ENCODE assay signal across 8 cellular contexts in the genomic region with DNA sequence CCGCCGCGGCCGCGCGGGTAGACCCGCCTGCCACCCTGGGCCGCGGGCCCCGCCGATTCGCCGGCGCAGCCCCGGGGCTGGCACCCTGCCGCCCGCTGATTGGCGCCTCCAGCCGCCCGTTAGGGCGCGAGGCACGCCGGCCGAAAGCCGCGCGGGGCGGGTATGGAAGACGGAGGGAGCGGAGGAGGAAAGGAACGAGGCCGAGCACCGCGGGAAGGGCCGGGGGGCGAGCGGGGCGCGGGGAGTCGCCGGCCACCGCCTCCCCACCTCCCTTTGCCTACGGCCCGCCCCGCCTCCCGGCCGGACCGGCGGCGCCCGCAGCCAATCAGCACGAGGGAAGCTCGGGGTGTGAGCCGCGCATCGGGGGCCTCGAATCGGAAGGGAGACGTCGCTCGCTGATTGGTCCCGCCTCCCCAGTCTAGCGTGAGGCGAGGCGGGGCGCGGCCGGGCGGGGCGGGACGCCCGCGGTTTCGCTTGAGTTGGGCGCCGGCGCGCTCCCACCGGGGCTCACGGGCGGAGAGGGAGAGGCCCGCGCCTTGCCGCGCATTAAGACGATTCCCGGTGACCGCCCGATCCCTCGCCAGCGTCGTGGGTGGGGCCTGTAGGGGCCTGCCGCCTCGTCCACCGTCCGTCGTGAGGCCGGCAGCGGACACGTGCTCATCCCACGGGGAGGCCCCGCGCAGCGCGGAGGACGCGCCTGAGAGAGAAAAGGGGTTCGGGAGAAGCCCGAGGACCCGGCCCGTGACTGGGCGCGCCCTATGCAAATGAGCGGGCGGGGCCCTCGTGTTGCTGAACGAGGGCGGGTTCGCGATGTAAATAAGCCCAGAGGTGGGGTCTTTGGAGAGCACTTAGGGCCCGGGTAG. TPM values are rescaled to one million over a fixed set of nuclear protein-coding genes. Genes with fewer than 3 reads are reported as not detected.
DNase-seq lines count a peak whose midpoint lies in the region; ATAC-seq and TF ChIP-seq lines count a peak whose summit lies in the region.

No MANE protein-coding gene starts in this region.

- DNase-seq in GM13976 (ENCODE audit: low spot score) (peak; percentile 94), NCI-H1436 treated with DMSO at 0.1 percent for 48 hours (lab: John Stamatoyannopoulos, UW) (peak; percentile 57), T follicular helper cell (ENCODE audit: low read depth) (peak; percentile 92), amniotic epithelial cell (ENCODE audit: low read depth) (peak; percentile 94), left cardiac atrium (peak; percentile 98), progenitor cell of endocrine pancreas (ENCODE audit: low spot score, unreplicated experiment) (peak; percentile 89), ureter (ENCODE audit: low spot score) (peak; percentile 97)

- peaks cover 29% of the 10 kb centered on the region for H3K4me1 Mint-ChIP-seq in progenitor cell of endocrine pancreas (ENCODE audit: low read depth)

- peak overlapping the region; percentile 95 for H3K27ac Mint-ChIP-seq in progenitor cell of endocrine pancreas

- in situ Hi-C loops in GM13976 (cut with MboI; ENCODE audit: low sequenced_read_pairs, unreplicated experiment) = no loop called here

- no peak for TF ChIP-seq CTCF in GM13976 (IDR thresholded peaks at IDR 0.05; ENCODE audit: borderline replicate concordance, control extremely low read depth, extremely low read depth, insufficient read depth, missing control alignments)
- TF ChIP-seq CTCF in progenitor cell of endocrine pancreas (IDR thresholded peaks at IDR 0.05; ENCODE audit: unreplicated experiment) = no peak

- peak overlapping the region; percentile 69 for H3K4me3 Mint-ChIP-seq in progenitor cell of endocrine pancreas (ENCODE audit: low read depth)

- intact Hi-C loops in left cardiac atrium (cut with DNase I) = no loop called here

- no peaks in the 10 kb centered on the region for H3K36me3 Mint-ChIP-seq in progenitor cell of endocrine pancreas (ENCODE audit: insufficient read depth)

- peak; percentile 82 for ATAC-seq in HG02852 (IDR thresholded peaks at IDR 0.05; ENCODE audit: unreplicated experiment)
- peak; percentile 94 to 95 for ATAC-seq in left cardiac atrium

- H3K9me3 Mint-ChIP-seq in progenitor cell of endocrine pancreas (ENCODE audit: low read depth) = no peaks in the 10 kb centered on the region

- H3K27me3 Mint-ChIP-seq in progenitor cell of endocrine pancreas = no peaks in the 10 kb centered on the region

RNA-seq across cellular contexts. Expression of a gene that starts 0.6 kb away (rescaled TPM):
- total RNA-seq in left cardiac atrium (100 to 1,000 TPM in 1 of 2 donors, 10 to 100 TPM in 1; 94.1 to 109 TPM), progenitor cell of endocrine pancreas (140 and 145 TPM in 2 replicates), ureter (128 TPM)

Comparison
In these comparisons a context has a peak if more than half of its experiments do, and no peak if none do; other contexts are left out.
1. Peak in every context shown above with its lines: DNase-seq and ATAC-seq.